In the genomic region with DNA sequence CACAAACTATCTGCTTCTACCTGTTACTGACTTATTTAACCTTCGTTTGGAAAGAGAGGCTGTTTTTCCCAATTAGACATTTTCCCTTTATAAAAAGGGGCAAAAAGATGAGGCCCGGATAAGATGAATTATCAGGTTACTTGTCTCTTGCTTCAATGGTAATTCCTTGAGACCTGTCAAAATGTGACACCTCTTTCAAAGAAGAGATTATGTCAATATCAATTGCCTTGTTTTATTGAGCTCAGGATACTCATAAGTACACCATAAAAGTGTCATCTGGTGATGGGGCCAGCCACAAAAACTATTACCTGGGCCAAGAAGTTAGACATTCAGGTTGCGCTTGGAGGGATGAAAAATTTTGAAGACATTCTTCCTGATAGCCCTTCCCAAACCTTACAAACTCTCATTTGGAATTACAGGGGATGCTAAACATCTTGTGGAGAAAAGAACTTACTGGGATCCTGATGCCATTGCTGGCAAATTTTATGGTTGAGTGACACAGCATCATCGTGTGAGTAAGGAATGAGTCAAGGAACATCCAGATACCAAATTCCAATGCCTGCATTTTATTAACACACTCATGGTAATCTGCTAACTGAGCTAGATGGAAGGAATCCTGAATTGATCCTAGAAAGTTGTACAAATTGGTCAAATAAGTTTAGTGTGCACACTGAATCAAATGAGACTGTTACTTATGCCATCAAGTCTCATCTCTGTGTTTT, we compare ENCODE assay signal across 20 cellular contexts.
DNase-seq lines count a peak whose midpoint lies in the region; TF ChIP-seq lines count a peak whose summit lies in the region.
"Had no signal": no experiment of that assay in that cellular context is flagged by ENCODE, and none has a peak within 500 bp of the region (broad histone marks: within the 10 kb centered on the region; RNA-seq: fewer than 3 reads in every experiment).

No MANE protein-coding gene starts in this region.

- H3K9me3 ChIP-seq in hepatocyte (ENCODE audit: low read depth) = no peaks in the 10 kb centered on the region
- H3K9me3 ChIP-seq in stomach = no peaks in the 10 kb centered on the region
- no peaks in the 10 kb centered on the region for H3K9me3 ChIP-seq in left ventricle myocardium inferior (replicated peaks)
- H3K9me3 ChIP-seq: neutrophil, sigmoid colon had no signal

- intact Hi-C loops in stomach (cut with DNase I; ENCODE audit: low total_unique reads) (no loop called here), left ventricle myocardium inferior (cut with micrococcal nuclease) (no loop called here), head of caudate nucleus (cut with DNase I) (no loop called here)

- no peak overlapping the region for H3K4me2 ChIP-seq in hepatocyte

- peak overlapping the region; percentile 29 for H3K27ac ChIP-seq in hepatocyte
- H3K27ac ChIP-seq in stomach = no peak overlapping the region
- no peak overlapping the region for H3K27ac ChIP-seq in left ventricle myocardium inferior (replicated peaks)
- H3K27ac ChIP-seq: neutrophil, sigmoid colon, VCaP had no signal

- TF ChIP-seq CTCF in hepatocyte (IDR thresholded peaks at IDR 0.05; ENCODE audit: poor library complexity) (no peak), stomach (IDR thresholded peaks at IDR 0.05) (no peak), left ventricle myocardium inferior (IDR thresholded peaks at IDR 0.05; ENCODE audit: borderline replicate concordance) (no peak)

- WGBS in hepatocyte (ENCODE audit: low lambda C conversion rate, missing lambda C conversion rate) = 74% methylated on average over 4 of the region's 4 CpGs
- WGBS in stomach, 5 donors = 75 to 81% (median 77%) methylated on average over 4 of the region's 4 CpGs

- H3K4me3 ChIP-seq in hepatocyte (no peak overlapping the region), stomach (no peak overlapping the region), left ventricle myocardium inferior (no peak overlapping the region)
- H3K4me3 ChIP-seq: sigmoid colon had no signal

- no peaks in the 10 kb centered on the region for H3K36me3 ChIP-seq in hepatocyte (replicated peaks; ENCODE audit: insufficient read depth, low read depth)
- H3K36me3 ChIP-seq in stomach = no peaks in the 10 kb centered on the region
- H3K36me3 ChIP-seq in left ventricle myocardium inferior = no peaks in the 10 kb centered on the region
- H3K36me3 ChIP-seq: neutrophil, sigmoid colon had no signal

- DNase-seq in AG08396 (ENCODE audit: low spot score) = peak; percentile 37
- DNase-seq in HK-2 (ENCODE audit: unreplicated experiment) = peak; percentile 7
- DNase-seq in amniotic epithelial cell (ENCODE audit: low read depth) = peak; percentile 2
- no peak for DNase-seq in hepatocyte (ENCODE audit: low spot score)
- DNase-seq in stomach = no peak
- DNase-seq in activated CD4-positive, CD25-positive, alpha-beta regulatory T cell (lab: John Stamatoyannopoulos, UW) = no peak
- DNase-seq in left ventricle myocardium inferior = no peak
- DNase-seq in head of caudate nucleus = no peak
- DNase-seq: activated naive CD8-positive, alpha-beta T cell treated with anti-CD3 and anti-CD28 coated beads, Interleukin-2, amount 10 ng/mL, durations not matched to agents 7 days and 5 days; Calu3; glutamatergic neuron; H7; midbrain; NCI-H2029 treated with DMSO at 0.1 percent for 48 hours; NCI-H526 treated with DMSO at 0.1 percent for 48 hours; sigmoid colon; substantia nigra; T-cell had no signal

- no peak for TF ChIP-seq EP300 in stomach (IDR thresholded peaks at IDR 0.05)

- H2AFZ ChIP-seq in hepatocyte = no peak overlapping the region

- no peaks in the 10 kb centered on the region for H3K79me2 ChIP-seq in hepatocyte

- no peaks in the 10 kb centered on the region for H4K20me1 ChIP-seq in hepatocyte (ENCODE audit: insufficient read depth, poor library complexity, severe bottlenecking)

- no peaks in the 10 kb centered on the region for H3K9me2 ChIP-seq in hepatocyte (replicated peaks; ENCODE audit: insufficient read depth)

- TF ChIP-seq POLR2A in stomach (IDR thresholded peaks at IDR 0.05) = no peak

- H3K4me1 ChIP-seq in hepatocyte (ENCODE audit: insufficient read depth) (no peaks in the 10 kb centered on the region), stomach (no peaks in the 10 kb centered on the region), left ventricle myocardium inferior (no peaks in the 10 kb centered on the region)
- H3K4me1 ChIP-seq: sigmoid colon had no signal

- no peaks in the 10 kb centered on the region for H3K27me3 ChIP-seq in hepatocyte
- H3K27me3 ChIP-seq in stomach = no peaks in the 10 kb centered on the region
- H3K27me3 ChIP-seq in left ventricle myocardium inferior (ENCODE audit: low read depth) = no peaks in the 10 kb centered on the region
- H3K27me3 ChIP-seq: neutrophil, sigmoid colon had no signal

Comparison
In these comparisons a context has a peak if more than half of its experiments do, and no peak if none do; other contexts are left out.
1. DNase-seq: peak in AG08396 (single experiment), HK-2 (single experiment) and amniotic epithelial cell (single experiment); none in hepatocyte (single experiment), stomach (single experiment), activated CD4-positive, CD25-positive, alpha-beta regulatory T cell (0 of 4), left ventricle myocardium inferior (single experiment) and head of caudate nucleus (0 of 42).